Comparison of ENCODE assay signal across 23 cellular contexts in the genomic region with DNA sequence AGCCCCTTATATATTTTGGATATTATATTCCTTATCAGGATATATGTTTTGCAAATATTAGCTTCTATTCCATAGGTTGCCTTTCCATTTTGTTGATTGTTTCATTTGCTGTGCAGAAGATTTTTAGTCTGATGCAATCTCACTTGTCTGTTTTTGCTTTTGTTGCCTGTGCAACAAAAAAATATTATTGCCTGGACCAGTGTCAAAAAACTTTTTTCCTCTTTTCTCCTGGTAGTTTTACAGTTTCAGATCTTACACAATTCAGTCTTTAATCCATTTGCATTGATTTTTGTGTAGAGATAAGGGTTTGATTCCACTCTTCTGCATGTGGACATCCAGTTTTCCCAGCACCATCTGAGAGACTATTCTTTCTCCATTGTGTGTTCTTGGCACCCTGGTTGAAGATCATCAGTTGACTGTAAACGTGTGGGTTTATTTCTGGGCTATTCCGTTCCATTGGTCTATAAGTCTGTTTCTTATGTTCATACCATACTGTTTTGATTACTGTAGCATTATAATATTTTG.
"Had no signal": no experiment of that assay in that cellular context is flagged by ENCODE, and none has a peak within 500 bp of the region (broad histone marks: within the 10 kb centered on the region; RNA-seq: fewer than 3 reads in every experiment).

No MANE protein-coding gene starts in this region.

- H3K27ac ChIP-seq: dorsolateral prefrontal cortex, gastrocnemius medialis, neutrophil, parathyroid adenoma, testis, tibial artery had no signal

- H3K4me1 ChIP-seq: gastrocnemius medialis, parathyroid adenoma, testis, tibial artery had no signal

- H3K36me3 ChIP-seq: gastrocnemius medialis, neutrophil, tibial artery had no signal

- H3K9me3 ChIP-seq: neutrophil, testis had no signal

- H3K4me3 ChIP-seq: dorsolateral prefrontal cortex, gastrocnemius medialis, mucosa of descending colon, smooth muscle cell, testis, tibial artery had no signal

- FAIRE-seq: keratinocyte had no signal

- H3K9ac ChIP-seq: parathyroid adenoma had no signal

- DNase-seq: cerebellar nuclear complex; dorsolateral prefrontal cortex; effector CD4-positive, alpha-beta T cell; foreskin fibroblast; gastrocnemius medialis; head of caudate nucleus; mesenchymal stem cell; mucosa of descending colon; naive B cell; stimulated activated CD4-positive, alpha-beta T cell treated with anti-CD3 and anti-CD28 coated beads, Interleukin-12 subunit alpha, Interleukin-12 subunit beta, amount 100 ng/mL, for 4 hours; stimulated activated CD4-positive, alpha-beta T cell treated with anti-CD3 and anti-CD28 coated beads, Interleukin-1b, Interleukin-23, amount 100 ng/mL, for 48 hours; stimulated activated CD4-positive, alpha-beta T cell treated with anti-CD3 and anti-CD28 coated beads, Interleukin-4, amount 100 ng/mL, for 1 hour; stimulated activated naive CD8-positive, alpha-beta T cell treated with anti-CD3 and anti-CD28 coated beads, Interleukin-15, Interleukin-2, amounts not matched to agents 100 U/mL and 50 U/mL, for 24 hours; substantia nigra; testis; tibial artery had no signal

- ATAC-seq: gastrocnemius medialis; mucosa of descending colon; natural killer cell treated with Interleukin-12 subunit alpha and Interleukin-12 subunit beta and Interleukin-15 and Interleukin-18, amount 100 ng/mL, for 72 hours; sciatic nerve; stimulated activated effector memory CD8-positive, alpha-beta T cell treated with anti-CD3 and anti-CD28 coated beads, Interleukin-12 subunit alpha, Interleukin-12 subunit beta, amount 100 ng/mL, for 72 hours; stimulated activated naive CD8-positive, alpha-beta T cell treated with anti-CD3 and anti-CD28 coated beads, Interleukin-15, Interleukin-2, amounts not matched to agents 100 U/mL and 50 U/mL, for 24 hours had no signal

- H3K27me3 ChIP-seq: dorsolateral prefrontal cortex, gastrocnemius medialis, testis, tibial artery had no signal
